19 cellular contexts compared by ENCODE assay signal in the genomic region with DNA sequence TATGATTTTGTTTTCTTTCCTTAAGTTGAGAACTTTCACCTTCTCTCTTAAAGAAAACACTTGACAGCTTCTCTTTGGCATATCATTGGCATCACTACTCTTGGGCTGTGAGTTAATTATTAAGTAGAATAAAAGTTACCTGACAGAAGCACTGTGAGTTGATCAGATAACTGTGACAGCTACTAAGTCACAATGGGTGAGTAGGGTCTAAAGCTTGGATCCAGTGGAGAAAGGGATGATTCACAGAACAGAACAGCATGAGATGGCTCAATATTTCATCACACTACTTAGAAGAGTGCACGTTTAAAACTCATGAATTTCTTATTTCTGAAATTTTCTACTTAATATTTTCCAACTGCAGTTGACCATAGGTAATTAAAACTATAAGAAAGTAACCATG.
A peak's percentile ranks its signal among the peaks of the same experiment; 100 is the strongest.
DNase-seq lines count a peak whose midpoint lies in the region; ATAC-seq and TF ChIP-seq lines count a peak whose summit lies in the region.
"Had no signal": no experiment of that assay in that cellular context is flagged by ENCODE, and none has a peak within 500 bp of the region (broad histone marks: within the 10 kb centered on the region; RNA-seq: fewer than 3 reads in every experiment).

No MANE protein-coding gene starts in this region.

- no TSS peak for BruUV-seq in MCF 10A (replicated peaks; lab: Mats Ljungman, UMichigan)

- no peaks in the 10 kb centered on the region for H3K27me3 ChIP-seq in breast epithelium
- H3K27me3 ChIP-seq: BLaER1 treated with 17β-estradiol and CSF1 and Interleukin-3, amounts not matched to agents 10 nM and 100 nM had no signal

- ATAC-seq in GM21717 (IDR thresholded peaks at IDR 0.05; ENCODE audit: unreplicated experiment) (no peak), GM19463 (IDR thresholded peaks at IDR 0.05; ENCODE audit: unreplicated experiment) (no peak)
- ATAC-seq: GM23338 had no signal

- peak; percentile 29 for DNase-seq in MCF 10A (ENCODE audit: unreplicated experiment)
- DNase-seq in breast epithelium (ENCODE audit: low spot score in 2 of 2), result no peak
- DNase-seq in epithelial cell of proximal tubule (ENCODE audit: low read depth), result peak; percentile 51
- DNase-seq in kidney tubule cell (ENCODE audit: low spot score), result peak; percentile 65
- DNase-seq in A172 (ENCODE audit: low spot score), result no peak
- DNase-seq: 8988T; ACHN; Calu3; CD4-positive, CD25-positive, alpha-beta regulatory T cell; DMS 273 treated with DMSO at 0.1 percent for 48 hours; DMS79 treated with DMSO at 0.1 percent for 48 hours; EL; H7; IMR-90; KBM-7 had no signal

- intact Hi-C loops in MCF 10A (cut with micrococcal nuclease) (no loop called here), breast epithelium (cut with DNase I; ENCODE audit: low total_unique reads) (no loop called here)

- H3K36me3 ChIP-seq in breast epithelium, result no peaks in the 10 kb centered on the region
- H3K36me3 ChIP-seq: BLaER1 treated with 17β-estradiol and CSF1 and Interleukin-3, amounts not matched to agents 10 nM and 100 nM had no signal

- no peak overlapping the region for H3K27ac Mint-ChIP-seq in MCF 10A (ENCODE audit: low read depth, unreplicated experiment)
- H3K27ac Mint-ChIP-seq: CD4-positive, CD25-positive, alpha-beta regulatory T cell; GM23338 had no signal

- no peaks in the 10 kb centered on the region for H3K27me3 Mint-ChIP-seq in MCF 10A (ENCODE audit: insufficient read depth, unreplicated experiment)
- H3K27me3 Mint-ChIP-seq: CD4-positive, CD25-positive, alpha-beta regulatory T cell had no signal

- no peak overlapping the region for H3K27ac ChIP-seq in breast epithelium
- H3K27ac ChIP-seq: BLaER1 treated with 17β-estradiol and CSF1 and Interleukin-3, amounts not matched to agents 10 nM and 100 nM had no signal

- no peaks in the 10 kb centered on the region for H3K9me3 Mint-ChIP-seq in MCF 10A (ENCODE audit: unreplicated experiment)
- H3K9me3 Mint-ChIP-seq: GM23338 had no signal

- H3K9me3 ChIP-seq in breast epithelium, result no peaks in the 10 kb centered on the region
- H3K9me3 ChIP-seq: BLaER1 treated with 17β-estradiol and CSF1 and Interleukin-3, amounts not matched to agents 10 nM and 100 nM had no signal

- no peak for TF ChIP-seq POLR2A in breast epithelium (IDR thresholded peaks at IDR 0.05)

- no peaks in the 10 kb centered on the region for H3K4me1 Mint-ChIP-seq in MCF 10A (ENCODE audit: insufficient read depth, unreplicated experiment)
- H3K4me1 Mint-ChIP-seq: CD4-positive, CD25-positive, alpha-beta regulatory T cell; GM23338 had no signal

- H3K4me1 ChIP-seq in breast epithelium, result no peaks in the 10 kb centered on the region
- H3K4me1 ChIP-seq: BLaER1 treated with 17β-estradiol and CSF1 and Interleukin-3, amounts not matched to agents 10 nM and 100 nM had no signal

- POLR2A ChIA-PET in MCF 10A (lab: Yijun Ruan, JAX), result interaction anchor here (0.6 to 1.0 kb wide), 2 partner anchors 12 to 23 kb away, joined by 3 to 4 read pairs; no protein-coding TSS in a partner anchor

- CTCF ChIA-PET in MCF 10A (lab: Yijun Ruan, JAX), result no interaction called here

- TF ChIP-seq CTCF in MCF 10A (IDR thresholded peaks at IDR 0.05; ENCODE audit: unreplicated experiment) (no peak), breast epithelium (IDR thresholded peaks at IDR 0.05) (no peak), epithelial cell of proximal tubule (conservative IDR thresholded peaks at IDR 0.05; ENCODE audit: low read depth, low read length) (no peak)

- H3K36me3 Mint-ChIP-seq in MCF 10A (ENCODE audit: insufficient read depth, unreplicated experiment), result no peaks in the 10 kb centered on the region
- H3K36me3 Mint-ChIP-seq: CD4-positive, CD25-positive, alpha-beta regulatory T cell had no signal

- H3K4me3 ChIP-seq in breast epithelium, result no peak overlapping the region
- H3K4me3 ChIP-seq in epithelial cell of proximal tubule (ENCODE audit: low read depth, low read length), result no peak overlapping the region
- H3K4me3 ChIP-seq: BLaER1 treated with 17β-estradiol and CSF1 and Interleukin-3, amounts not matched to agents 10 nM and 100 nM; GM23338 had no signal

- no peak overlapping the region for H3K4me3 Mint-ChIP-seq in MCF 10A (ENCODE audit: unreplicated experiment)
- H3K4me3 Mint-ChIP-seq: CD4-positive, CD25-positive, alpha-beta regulatory T cell; GM23338 had no signal

Comparison
In these comparisons a context has a peak if more than half of its experiments do, and no peak if none do; other contexts are left out.
1. DNase-seq: peak in MCF 10A (single experiment), epithelial cell of proximal tubule (single experiment) and kidney tubule cell (single experiment); none in breast epithelium (0 of 2) and A172 (single experiment).